9 cellular contexts compared by ENCODE assay signal in genomic region chr2:156332452-156333273, GRCh38. TPM values are rescaled to one million over a fixed set of nuclear protein-coding genes. Genes with fewer than 3 reads are reported as not detected.
DNase-seq lines count a peak whose midpoint lies in the region; ATAC-seq, FAIRE-seq and TF ChIP-seq lines count a peak whose summit lies in the region.
"Had no signal": no experiment of that assay in that cellular context is flagged by ENCODE, and none has a peak within 500 bp of the region (broad histone marks: within the 10 kb centered on the region; RNA-seq: fewer than 3 reads in every experiment).

Gene NR4A2, minus strand, starts transcription at chr2:156332721. Its CDS starts 2,535 bp downstream, at chr2:156330186.

- peaks cover 52% of the 10 kb centered on the region for H3K4me1 Mint-ChIP-seq in WTC11

- H3K27ac Mint-ChIP-seq in WTC11: peak within 1 kb of the TSS; percentile 81

- FAIRE-seq in bronchial epithelial cell (lab: Jason Lieb, UNC): no peak
- FAIRE-seq: G401.6 had no signal

- H3K36me3 Mint-ChIP-seq in WTC11: no peaks in the 10 kb centered on the region

- peak within 1 kb of the TSS; percentile 85 for H3K4me3 ChIP-seq in bronchial epithelial cell (ENCODE audit: low read depth, low read length)

- POLR2A ChIA-PET in WTC11 (lab: Charles Lee): interaction anchor here (0.6 to 1.0 kb wide), 3 partner anchors 10 to 360 kb away, joined by 3 read pairs; no protein-coding TSS in a partner anchor

- DNase-seq in 8988T: peak; percentile 82
- DNase-seq in NCI-H2227 (lab: John Stamatoyannopoulos, UW; ENCODE audit: unreplicated experiment): peak; percentile 96
- DNase-seq in WTC11 (ENCODE audit: low spot score): peak; percentile 84
- peak; percentile 84 for DNase-seq in bronchial epithelial cell (ENCODE audit: low read depth)
- DNase-seq in inferior parietal cortex (ENCODE audit: extremely low spot score): peak; percentile 92
- peak; percentile 81 to 82 for DNase-seq in stimulated activated CD4-positive, alpha-beta T cell treated with anti-CD3 and anti-CD28 coated beads, Interleukin-12 subunit alpha, Interleukin-12 subunit beta, amount 100 ng/mL, for 24 hours (ENCODE audit: low read depth in 2 of 2)

- H3K27me3 Mint-ChIP-seq in WTC11 (ENCODE audit: low read depth): peaks cover 68% of the 10 kb centered on the region

- peaks cover 1% of the 10 kb centered on the region for H3K36me3 ChIP-seq in bronchial epithelial cell (ENCODE audit: control insufficient read depth, insufficient read depth, low read length)

- peak; percentile 64 for ATAC-seq in GM18858 (IDR thresholded peaks at IDR 0.05; ENCODE audit: unreplicated experiment)
- ATAC-seq in HG03066 (IDR thresholded peaks at IDR 0.05; ENCODE audit: low read depth, unreplicated experiment): peak; percentile 61
- ATAC-seq in WTC11: peak; percentile 46

- no peak for TF ChIP-seq CTCF in WTC11 (IDR thresholded peaks at IDR 0.05)
- TF ChIP-seq CTCF in bronchial epithelial cell (IDR thresholded peaks at IDR 0.05; ENCODE audit: insufficient read depth, low read length, severe bottlenecking): no peak

- peak within 1 kb of the TSS; percentile 81 for H3K4me3 Mint-ChIP-seq in WTC11

- H3K9me3 Mint-ChIP-seq in WTC11: no peaks in the 10 kb centered on the region

- CTCF ChIA-PET in WTC11 (lab: Charles Lee): interaction anchor here (1.0 kb wide), 1 partner anchor 68 kb away, joined by 3 read pairs; no protein-coding TSS in a partner anchor

- H3K27me3 ChIP-seq in bronchial epithelial cell (ENCODE audit: control insufficient read depth, insufficient read depth, low read length): no peaks in the 10 kb centered on the region

TF ChIP-seq in WTC11, 78 proteins besides CTCF, POLR2A, EP300 and RAD21 (continues in another document):
- TF ChIP-seq, protein P1, sequence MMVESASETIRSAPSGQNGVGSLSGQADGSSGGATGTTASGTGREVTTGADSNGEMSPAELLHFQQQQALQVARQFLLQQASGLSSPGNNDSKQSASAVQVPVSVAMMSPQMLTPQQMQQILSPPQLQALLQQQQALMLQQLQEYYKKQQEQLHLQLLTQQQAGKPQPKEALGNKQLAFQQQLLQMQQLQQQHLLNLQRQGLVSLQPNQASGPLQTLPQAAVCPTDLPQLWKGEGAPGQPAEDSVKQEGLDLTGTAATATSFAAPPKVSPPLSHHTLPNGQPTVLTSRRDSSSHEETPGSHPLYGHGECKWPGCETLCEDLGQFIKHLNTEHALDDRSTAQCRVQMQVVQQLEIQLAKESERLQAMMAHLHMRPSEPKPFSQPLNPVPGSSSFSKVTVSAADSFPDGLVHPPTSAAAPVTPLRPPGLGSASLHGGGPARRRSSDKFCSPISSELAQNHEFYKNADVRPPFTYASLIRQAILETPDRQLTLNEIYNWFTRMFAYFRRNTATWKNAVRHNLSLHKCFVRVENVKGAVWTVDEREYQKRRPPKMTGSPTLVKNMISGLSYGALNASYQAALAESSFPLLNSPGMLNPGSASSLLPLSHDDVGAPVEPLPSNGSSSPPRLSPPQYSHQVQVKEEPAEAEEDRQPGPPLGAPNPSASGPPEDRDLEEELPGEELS (CRISPR knock-in tag; IDR thresholded peaks at IDR 0.05): peak; percentile 25; the same call in 1 of the 2 replicates
- TF ChIP-seq FOXP1 (CRISPR knock-in tag; IDR thresholded peaks at IDR 0.05; ENCODE audit: borderline replicate concordance) (no peak), NR2C2 (CRISPR knock-in tag; IDR thresholded peaks at IDR 0.05) (no peak), ETV6 (CRISPR knock-in tag; IDR thresholded peaks at IDR 0.05) (peak; percentile 71; the same call in 1 of the 2 replicates), PRDM15 (CRISPR knock-in tag; IDR thresholded peaks at IDR 0.05) (peak; percentile 70), ARID4B (CRISPR knock-in tag; IDR thresholded peaks at IDR 0.05; ENCODE audit: borderline replicate concordance) (peak; percentile 25; the same call in 1 of the 2 replicates), ESRRA (CRISPR knock-in tag; IDR thresholded peaks at IDR 0.05; ENCODE audit: borderline replicate concordance) (no peak)
- TF ChIP-seq, protein P2, sequence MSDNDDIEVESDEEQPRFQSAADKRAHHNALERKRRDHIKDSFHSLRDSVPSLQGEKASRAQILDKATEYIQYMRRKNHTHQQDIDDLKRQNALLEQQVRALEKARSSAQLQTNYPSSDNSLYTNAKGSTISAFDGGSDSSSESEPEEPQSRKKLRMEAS (CRISPR knock-in tag; IDR thresholded peaks at IDR 0.05): peak; percentile 90
- TF ChIP-seq, protein P3, sequence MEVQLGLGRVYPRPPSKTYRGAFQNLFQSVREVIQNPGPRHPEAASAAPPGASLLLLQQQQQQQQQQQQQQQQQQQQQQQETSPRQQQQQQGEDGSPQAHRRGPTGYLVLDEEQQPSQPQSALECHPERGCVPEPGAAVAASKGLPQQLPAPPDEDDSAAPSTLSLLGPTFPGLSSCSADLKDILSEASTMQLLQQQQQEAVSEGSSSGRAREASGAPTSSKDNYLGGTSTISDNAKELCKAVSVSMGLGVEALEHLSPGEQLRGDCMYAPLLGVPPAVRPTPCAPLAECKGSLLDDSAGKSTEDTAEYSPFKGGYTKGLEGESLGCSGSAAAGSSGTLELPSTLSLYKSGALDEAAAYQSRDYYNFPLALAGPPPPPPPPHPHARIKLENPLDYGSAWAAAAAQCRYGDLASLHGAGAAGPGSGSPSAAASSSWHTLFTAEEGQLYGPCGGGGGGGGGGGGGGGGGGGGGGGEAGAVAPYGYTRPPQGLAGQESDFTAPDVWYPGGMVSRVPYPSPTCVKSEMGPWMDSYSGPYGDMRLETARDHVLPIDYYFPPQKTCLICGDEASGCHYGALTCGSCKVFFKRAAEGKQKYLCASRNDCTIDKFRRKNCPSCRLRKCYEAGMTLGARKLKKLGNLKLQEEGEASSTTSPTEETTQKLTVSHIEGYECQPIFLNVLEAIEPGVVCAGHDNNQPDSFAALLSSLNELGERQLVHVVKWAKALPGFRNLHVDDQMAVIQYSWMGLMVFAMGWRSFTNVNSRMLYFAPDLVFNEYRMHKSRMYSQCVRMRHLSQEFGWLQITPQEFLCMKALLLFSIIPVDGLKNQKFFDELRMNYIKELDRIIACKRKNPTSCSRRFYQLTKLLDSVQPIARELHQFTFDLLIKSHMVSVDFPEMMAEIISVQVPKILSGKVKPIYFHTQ (CRISPR knock-in tag; IDR thresholded peaks at IDR 0.05): no peak

RNA-seq across cellular contexts. Expression of gene NR4A2, which starts in this region (rescaled TPM):
- total RNA-seq in WTC11 (2021): 0.66 to 0.69 TPM (median 0.66 TPM) in 3 replicates
- total RNA-seq in bronchial epithelial cell: under 0.01 and 0.26 TPM in 2 replicates

Comparison
In these comparisons a context has a peak if more than half of its experiments do, and no peak if none do; other contexts are left out.
1. Peak in every context shown above with its lines: DNase-seq, ATAC-seq and H3K4me3 ChIP-seq.
2. Peak in DNase-seq and ATAC-seq in WTC11; RNA of the gene not detected or under 1 TPM.
3. Peak in DNase-seq and H3K4me3 ChIP-seq in bronchial epithelial cell; RNA of the gene not detected or under 1 TPM.